Comparison of ENCODE assay signal across 8 cellular contexts in genomic region chrX:103686199-103687072, GRCh38. TPM values are rescaled to one million over a fixed set of nuclear protein-coding genes. Genes with fewer than 3 reads are reported as not detected.
DNase-seq lines count a peak whose midpoint lies in the region; ATAC-seq and TF ChIP-seq lines count a peak whose summit lies in the region.

Gene MORF4L2 (minus strand): TSS chrX:103686699. CDS start chrX:103677027, 9,672 bp downstream.

- H3K9me3 ChIP-seq in PC-9 (ENCODE audit: insufficient read depth, low read depth) (no peaks in the 10 kb centered on the region), esophagus (ENCODE audit: control insufficient read depth in 2 of 2, insufficient read depth in 1 of 2, low read depth in 1 of 2, low read length in 1 of 2) (peaks cover 0 to 6% of the 10 kb centered on the region in 2 donors), mucosa of stomach (ENCODE audit: control insufficient read depth, low read length) (no peaks in the 10 kb centered on the region)

- no peaks in the 10 kb centered on the region for H3K27me3 ChIP-seq in PC-9 (ENCODE audit: insufficient read depth, low read depth)
- peaks cover 0 to 2% of the 10 kb centered on the region in 2 donors for H3K27me3 ChIP-seq in esophagus (ENCODE audit: control insufficient read depth in 1 of 2, insufficient read depth in 2 of 2, low read length in 2 of 2)
- no peaks in the 10 kb centered on the region for H3K27me3 ChIP-seq in mucosa of stomach (ENCODE audit: control insufficient read depth, insufficient read depth, low read length)

- intact Hi-C loops in PC-9 (cut with micrococcal nuclease; ENCODE audit: unreplicated experiment): loop anchor here (2.0 to 5.0 kb wide), 5 partner anchors 30 to 154 kb away; partner anchors contain the start of gene TCEAL4

- DNase-seq in DMS153 treated with DMSO at 0.1 percent for 48 hours (lab: John Stamatoyannopoulos, UW; ENCODE audit: unreplicated experiment) (peak; percentile 82), PC-9 (peak; percentile 89 to 99)
- peak; percentile 98 for DNase-seq in Jurkat, Clone E6-1 (ENCODE audit: low read depth, low spot score)
- DNase-seq in activated T-cell treated with anti-CD3 and anti-CD28 coated beads, Interleukin-2, amount 50 U/mL, for 1 hour: peak; percentile 78
- DNase-seq in stimulated activated CD8-positive, alpha-beta memory T cell treated with anti-CD3 and anti-CD28 coated beads, Interleukin-7, amount 100 ng/mL, for 4 hours (ENCODE audit: low read depth in 2 of 2): peak; percentile 82 to 88

- H3K79me2 ChIP-seq in PC-9 (ENCODE audit: low read depth): peaks cover 50% of the 10 kb centered on the region

- TSS peak; percentile 46 for BruUV-seq in PC-9 (replicated peaks; lab: Mats Ljungman, UMichigan)

- H3F3A ChIP-seq in PC-9 (ENCODE audit: insufficient read depth, low read depth): peaks cover 49% of the 10 kb centered on the region

- CTCF ChIA-PET in PC-9 (lab: Charles Lee): interaction anchor here (0.7 to 2.3 kb wide), 3 partner anchors 19 to 57 kb away, joined by 4 to 11 read pairs (median 9); no protein-coding TSS in a partner anchor

- H2AFZ ChIP-seq in PC-9: peak within 1 kb of the TSS; percentile 85

- H3K9ac ChIP-seq in mucosa of stomach (ENCODE audit: low read length): peak within 1 kb of the TSS; percentile 91

- H3K4me2 ChIP-seq in PC-9: peak within 1 kb of the TSS; percentile 90

- peak; percentile 91 for ATAC-seq in GM21619 (IDR thresholded peaks at IDR 0.05; ENCODE audit: unreplicated experiment)

- H3K27ac ChIP-seq in PC-9 (peak within 1 kb of the TSS; percentile 96), esophagus (ENCODE audit: low read depth in 2 of 2, low read length in 1 of 2) (peak within 1 kb of the TSS; percentile 95 to 96)

- peaks cover 16% of the 10 kb centered on the region; the same call in 1 of the 2 replicates for H4K20me1 ChIP-seq in PC-9 (ENCODE audit: insufficient read depth)

- H3K4me3 ChIP-seq in Jurkat, Clone E6-1 (ENCODE audit: low read length): peak within 1 kb of the TSS; percentile 78
- peak within 1 kb of the TSS; percentile 98 for H3K4me3 ChIP-seq in PC-9
- peak within 1 kb of the TSS; percentile 61 to 75 for H3K4me3 ChIP-seq in esophagus (ENCODE audit: low read depth in 1 of 2, low read length in 2 of 2)
- peak within 1 kb of the TSS; percentile 67 for H3K4me3 ChIP-seq in mucosa of stomach (ENCODE audit: low read length)

- no peaks in the 10 kb centered on the region for H3K9me2 ChIP-seq in PC-9 (ENCODE audit: insufficient read depth)

- H3K4me1 ChIP-seq in PC-9 (replicated peaks; ENCODE audit: insufficient read depth) (peaks cover 21% of the 10 kb centered on the region), esophagus (ENCODE audit: control insufficient read depth in 2 of 2, insufficient read depth in 2 of 2, low read length in 1 of 2) (no peaks in the 10 kb centered on the region), mucosa of stomach (ENCODE audit: control insufficient read depth, insufficient read depth, low read length) (peaks cover 6% of the 10 kb centered on the region)

- POLR2A ChIA-PET in PC-9 (lab: Charles Lee; ENCODE audit: unreplicated experiment): interaction anchor here (0.5 to 1.3 kb wide), 7 partner anchors 8 to 471 kb away, joined by 3 to 31 read pairs (median 7); partner anchors contain the start of gene SLC25A53

- H3K36me3 ChIP-seq in PC-9 (ENCODE audit: low read depth): peaks cover 30% of the 10 kb centered on the region
- H3K36me3 ChIP-seq in esophagus (ENCODE audit: control insufficient read depth in 2 of 2, insufficient read depth in 2 of 2, low read length in 1 of 2): peaks cover 0 to 4% of the 10 kb centered on the region in 2 donors
- no peaks in the 10 kb centered on the region for H3K36me3 ChIP-seq in mucosa of stomach (ENCODE audit: control insufficient read depth, insufficient read depth, low read length)

- 0 to 29% methylated on average over 37 of the region's 37 CpGs for WGBS in esophagus, 2 donors

- TF ChIP-seq CTCF in PC-9 (conservative IDR thresholded peaks at IDR 0.05): no peak

RNA-seq across cellular contexts. Expression of gene MORF4L2, which starts in this region (rescaled TPM):
- polyA plus RNA-seq in Jurkat, Clone E6-1 (2012; ENCODE audit: insufficient read depth, insufficient read length): 198 TPM
- total RNA-seq in PC-9 (2021): 385 and 417 TPM in 2 replicates
- 100 to 1,000 TPM; 161 to 242 TPM for polyA plus RNA-seq in esophagus

Comparison
In these comparisons a context has a peak if more than half of its experiments do, and no peak if none do; other contexts are left out.
1. Peak in every context shown above with its lines: DNase-seq, ATAC-seq, H3K4me3 ChIP-seq and H3K27ac ChIP-seq.